In the genomic region with DNA sequence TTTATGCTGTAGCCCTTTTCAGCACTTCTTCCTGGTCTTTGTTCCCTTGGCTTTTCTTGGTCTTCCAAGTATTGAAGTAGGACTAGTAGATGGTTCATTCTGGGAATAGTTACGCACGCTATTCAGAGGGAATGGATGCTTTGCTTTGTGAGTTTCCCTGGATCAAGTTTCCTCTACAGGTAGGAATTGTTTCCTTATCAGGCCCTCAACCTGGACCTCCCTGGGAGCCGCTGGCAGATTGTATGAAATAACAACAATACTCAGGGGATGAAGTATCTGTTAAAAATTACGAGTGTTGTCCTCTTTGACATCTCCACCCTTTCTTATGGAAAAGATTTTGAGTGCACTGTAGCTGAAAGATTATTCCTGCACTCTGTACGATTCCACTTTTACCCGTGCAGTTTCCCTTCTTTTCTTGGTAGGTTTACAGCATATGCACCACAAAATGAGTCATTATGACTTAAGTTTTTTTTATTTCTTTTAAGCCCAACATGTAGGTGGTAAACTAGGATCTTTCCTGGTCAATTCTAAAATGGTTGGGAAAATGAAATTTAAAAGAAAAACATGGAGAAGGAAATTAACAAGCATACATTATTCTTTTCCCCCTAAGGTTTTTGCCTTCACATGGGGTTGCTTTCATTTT, we compare ENCODE assay signal across 1 cellular context.
TF ChIP-seq lines count a peak whose summit lies in the region.

No MANE protein-coding gene starts in this region.

TF ChIP-seq in A549, 52 proteins besides CTCF, POLR2A, EP300 and RAD21 (continued from another document):
- TF ChIP-seq, protein P1, sequence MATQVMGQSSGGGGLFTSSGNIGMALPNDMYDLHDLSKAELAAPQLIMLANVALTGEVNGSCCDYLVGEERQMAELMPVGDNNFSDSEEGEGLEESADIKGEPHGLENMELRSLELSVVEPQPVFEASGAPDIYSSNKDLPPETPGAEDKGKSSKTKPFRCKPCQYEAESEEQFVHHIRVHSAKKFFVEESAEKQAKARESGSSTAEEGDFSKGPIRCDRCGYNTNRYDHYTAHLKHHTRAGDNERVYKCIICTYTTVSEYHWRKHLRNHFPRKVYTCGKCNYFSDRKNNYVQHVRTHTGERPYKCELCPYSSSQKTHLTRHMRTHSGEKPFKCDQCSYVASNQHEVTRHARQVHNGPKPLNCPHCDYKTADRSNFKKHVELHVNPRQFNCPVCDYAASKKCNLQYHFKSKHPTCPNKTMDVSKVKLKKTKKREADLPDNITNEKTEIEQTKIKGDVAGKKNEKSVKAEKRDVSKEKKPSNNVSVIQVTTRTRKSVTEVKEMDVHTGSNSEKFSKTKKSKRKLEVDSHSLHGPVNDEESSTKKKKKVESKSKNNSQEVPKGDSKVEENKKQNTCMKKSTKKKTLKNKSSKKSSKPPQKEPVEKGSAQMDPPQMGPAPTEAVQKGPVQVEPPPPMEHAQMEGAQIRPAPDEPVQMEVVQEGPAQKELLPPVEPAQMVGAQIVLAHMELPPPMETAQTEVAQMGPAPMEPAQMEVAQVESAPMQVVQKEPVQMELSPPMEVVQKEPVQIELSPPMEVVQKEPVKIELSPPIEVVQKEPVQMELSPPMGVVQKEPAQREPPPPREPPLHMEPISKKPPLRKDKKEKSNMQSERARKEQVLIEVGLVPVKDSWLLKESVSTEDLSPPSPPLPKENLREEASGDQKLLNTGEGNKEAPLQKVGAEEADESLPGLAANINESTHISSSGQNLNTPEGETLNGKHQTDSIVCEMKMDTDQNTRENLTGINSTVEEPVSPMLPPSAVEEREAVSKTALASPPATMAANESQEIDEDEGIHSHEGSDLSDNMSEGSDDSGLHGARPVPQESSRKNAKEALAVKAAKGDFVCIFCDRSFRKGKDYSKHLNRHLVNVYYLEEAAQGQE (IDR thresholded peaks at IDR 0.05): no peak
- TF ChIP-seq SMC3 (IDR thresholded peaks at IDR 0.05) (no peak), NFE2L2 (conservative IDR thresholded peaks at IDR 0.05; ENCODE audit: low read length) (no peak), CEBPB (IDR thresholded peaks at IDR 0.05) (no peak), EHMT2 (IDR thresholded peaks at IDR 0.05; ENCODE audit: low read depth) (no peak), FOSB (CRISPR knock-in tag; IDR thresholded peaks at IDR 0.05) (no peak), JUN (IDR thresholded peaks at IDR 0.05) (no peak), EHF (CRISPR knock-in tag; IDR thresholded peaks at IDR 0.05) (no peak), NPAS2 (CRISPR knock-in tag; IDR thresholded peaks at IDR 0.05; ENCODE audit: borderline replicate concordance) (no peak)
